Comparison of ENCODE assay signal across 10 cellular contexts in genomic region chr6:118768904-118769325, GRCh38.
DNase-seq lines count a peak whose midpoint lies in the region; ATAC-seq and TF ChIP-seq lines count a peak whose summit lies in the region.
"Had no signal": no experiment of that assay in that cellular context is flagged by ENCODE, and none has a peak within 500 bp of the region (broad histone marks: within the 10 kb centered on the region; RNA-seq: fewer than 3 reads in every experiment).

No MANE protein-coding gene starts in this region.

- no peaks in the 10 kb centered on the region for H3K27me3 ChIP-seq in uterus
- H3K27me3 ChIP-seq: heart right ventricle, tibial artery had no signal

- H3K36me3 ChIP-seq in uterus, result no peaks in the 10 kb centered on the region
- H3K36me3 ChIP-seq: heart right ventricle, tibial artery had no signal

- peak; percentile 55 for ATAC-seq in GM18909 (IDR thresholded peaks at IDR 0.05; ENCODE audit: poor library complexity, unreplicated experiment)
- no peak for ATAC-seq in HG03139 (IDR thresholded peaks at IDR 0.05; ENCODE audit: unreplicated experiment)
- no peak for ATAC-seq in GM21423 (IDR thresholded peaks at IDR 0.05; ENCODE audit: unreplicated experiment)

- intact Hi-C loops in uterus (cut with DNase I; ENCODE audit: low total_unique reads), result no loop called here

- no peak for TF ChIP-seq CTCF in uterus (IDR thresholded peaks at IDR 0.05)

- no peaks in the 10 kb centered on the region for H3K9me3 ChIP-seq in uterus
- H3K9me3 ChIP-seq: heart right ventricle, tibial artery had no signal

- DNase-seq in NCI-H69 (lab: John Stamatoyannopoulos, UW), result peak; percentile 57
- DNase-seq in central memory CD4-positive, alpha-beta T cell, result peak; percentile 20
- peak; percentile 83 for DNase-seq in pons (ENCODE audit: low spot score)
- no peak for DNase-seq in glomerular visceral epithelial cell (ENCODE audit: extremely low spot score)
- no peak for DNase-seq in uterus
- DNase-seq: heart right ventricle, tibial artery had no signal

- no peak for TF ChIP-seq POLR2A in uterus (IDR thresholded peaks at IDR 0.05)

- no peaks in the 10 kb centered on the region for H3K4me1 ChIP-seq in uterus
- H3K4me1 ChIP-seq: tibial artery had no signal

- no peak overlapping the region for H3K27ac ChIP-seq in uterus
- H3K27ac ChIP-seq: tibial artery had no signal

- no peak overlapping the region for H3K4me3 ChIP-seq in uterus
- H3K4me3 ChIP-seq: heart right ventricle, tibial artery had no signal

Comparison
In these comparisons a context has a peak if more than half of its experiments do, and no peak if none do; other contexts are left out.
1. DNase-seq: peak in NCI-H69 (single experiment), central memory CD4-positive, alpha-beta T cell (single experiment) and pons (single experiment); none in glomerular visceral epithelial cell (single experiment) and uterus (0 of 2).